ENCODE assay signal across 6 cellular contexts in the genomic region with DNA sequence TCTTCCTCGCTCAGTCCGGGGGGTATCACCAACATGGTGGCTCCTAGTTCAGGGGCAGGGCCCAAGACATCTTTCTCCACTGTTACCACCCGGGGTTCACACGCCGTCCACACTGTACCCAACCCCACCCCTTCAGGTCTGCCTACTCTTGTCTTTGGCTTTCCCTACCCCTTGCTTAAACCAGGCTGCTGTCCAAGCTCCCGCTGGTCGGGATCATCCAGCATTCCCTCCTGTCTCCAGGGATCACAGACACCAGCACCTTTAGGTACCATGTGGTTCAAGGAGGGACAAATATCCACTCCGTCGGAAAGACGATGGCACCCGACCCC. TPM values are rescaled to one million over a fixed set of nuclear protein-coding genes. Genes with fewer than 3 reads are reported as not detected.
DNase-seq lines count a peak whose midpoint lies in the region; ATAC-seq and TF ChIP-seq lines count a peak whose summit lies in the region.

No MANE protein-coding gene starts in this region.

- H3K9me3 ChIP-seq in BE2C = no peaks in the 10 kb centered on the region

- ATAC-seq in HG03469 (IDR thresholded peaks at IDR 0.05; ENCODE audit: unreplicated experiment) = no peak

- H3K27me3 ChIP-seq in BE2C = no peaks in the 10 kb centered on the region

- H3K27ac ChIP-seq in substantia nigra (ENCODE audit: low read depth, low read length, poor library complexity, severe bottlenecking) = peak overlapping the region; percentile 92

- DNase-seq in BE2C (no peak), HuH-7 (ENCODE audit: low spot score) (peak; percentile 13), fibroblast of mammary gland (ENCODE audit: low read depth) (no peak), substantia nigra (lab: John Stamatoyannopoulos, UW) (peak in 2 of 49 donors; percentile 46 to 55), cerebellar cortex (ENCODE audit: low spot score) (no peak)

- H3K4me3 ChIP-seq in BE2C (ENCODE audit: low read depth, low read length) (peak overlapping the region; percentile 100), fibroblast of mammary gland (ENCODE audit: control insufficient read depth, low read depth, low read length) (peak overlapping the region; percentile 96)

- TF ChIP-seq CTCF in BE2C (IDR thresholded peaks at IDR 0.05; ENCODE audit: low read depth, low read length) (no peak), fibroblast of mammary gland (conservative IDR thresholded peaks at IDR 0.05; ENCODE audit: control insufficient read depth, insufficient read depth, low read depth, low read length) (no peak)

- H3K36me3 ChIP-seq in BE2C = peaks cover 29% of the 10 kb centered on the region

- no peaks in the 10 kb centered on the region for H3K4me1 ChIP-seq in BE2C

RNA-seq across cellular contexts. Expression of a gene that starts 0.4 kb away (rescaled TPM):
- polyA plus RNA-seq in BE2C (2012; ENCODE audit: insufficient read depth, insufficient read length, low read depth) = 185 TPM

RNA-seq across cellular contexts. Expression of a gene that starts 0.6 kb away (rescaled TPM):
- 118 TPM for polyA plus RNA-seq in BE2C (2012; ENCODE audit: insufficient read depth, insufficient read length, low read depth)

RNA-seq across cellular contexts. Expression of a gene that starts 12.5 kb away (rescaled TPM):
- 0.71 TPM for polyA plus RNA-seq in BE2C (2012; ENCODE audit: insufficient read depth, insufficient read length, low read depth)

RNA-seq across cellular contexts. Expression of a gene that starts 13.6 kb away (rescaled TPM):
- 42.4 TPM for polyA plus RNA-seq in BE2C (2012; ENCODE audit: insufficient read depth, insufficient read length, low read depth)

RNA-seq across cellular contexts. Expression of a gene that starts 23.5 kb away (rescaled TPM):
- polyA plus RNA-seq in BE2C (2012; ENCODE audit: insufficient read depth, insufficient read length, low read depth) = 3.4 TPM
